ENCODE assay signal across 13 cellular contexts in genomic region chr7:4769753-4770152, GRCh38. TPM values are rescaled to one million over a fixed set of nuclear protein-coding genes. Genes with fewer than 3 reads are reported as not detected.
DNase-seq lines count a peak whose midpoint lies in the region; TF ChIP-seq lines count a peak whose summit lies in the region.
"Had no signal": no experiment of that assay in that cellular context is flagged by ENCODE, and none has a peak within 500 bp of the region (broad histone marks: within the 10 kb centered on the region; RNA-seq: fewer than 3 reads in every experiment).

No MANE protein-coding gene starts in this region.

- TF ChIP-seq CTCF in retinal pigment epithelial cell (conservative IDR thresholded peaks at IDR 0.05; ENCODE audit: low read depth, low read length): no peak

- POLR2A ChIA-PET in HEK293T (lab: Yijun Ruan, JAX): no interaction called here

- H3K4me3 ChIP-seq in retinal pigment epithelial cell (ENCODE audit: low read length): no peak overlapping the region
- H3K4me3 ChIP-seq: left ventricle myocardium inferior had no signal

- CTCF ChIA-PET in HEK293T (lab: Yijun Ruan, JAX): no interaction called here

- peak; percentile 12 to 53 for DNase-seq in SHP77 (lab: John Stamatoyannopoulos, UW)
- no peak for DNase-seq in SHP77 treated with DMSO at 0.1 percent for 48 hours (lab: John Stamatoyannopoulos, UW)
- DNase-seq in NCI-H69 (lab: John Stamatoyannopoulos, UW): peak; percentile 64
- DNase-seq in dermis blood vessel endothelial cell: peak; percentile 68
- peak; percentile 33 for DNase-seq in retinal pigment epithelial cell (ENCODE audit: low read depth)
- no peak for DNase-seq in HEK293T (ENCODE audit: extremely low spot score)
- no peak for DNase-seq in putamen (ENCODE audit: low spot score)
- no peak for DNase-seq in hepatic stellate cell (ENCODE audit: low spot score)
- DNase-seq: activated T-cell treated with anti-CD3 and anti-CD28 coated beads, Interleukin-2, amount 50 U/mL, for 4 hours; central memory CD4-positive, alpha-beta T cell; left ventricle myocardium inferior; NCI-H2171 treated with DMSO at 0.1 percent for 48 hours; Peyer's patch had no signal

TF ChIP-seq in HEK293T, 16 proteins besides CTCF, POLR2A, EP300 and RAD21:
- TF ChIP-seq HDGF (IDR thresholded peaks at IDR 0.05; ENCODE audit: borderline replicate concordance) (no peak), ELF4 (IDR thresholded peaks at IDR 0.05) (no peak), PKNOX1 (IDR thresholded peaks at IDR 0.05) (no peak)

RNA-seq across cellular contexts. Expression of gene AP5Z1, which starts 5.7 kb away (rescaled TPM):
- total RNA-seq in dermis blood vessel endothelial cell: 28.3 and 32.3 TPM in 2 replicates

Comparison
In these comparisons a context has a peak if more than half of its experiments do, and no peak if none do; other contexts are left out.
1. DNase-seq: peak in SHP77 (2 of 2), NCI-H69 (single experiment), dermis blood vessel endothelial cell (single experiment) and retinal pigment epithelial cell (single experiment); none in SHP77 treated with DMSO at 0.1 percent for 48 hours (single experiment), HEK293T (single experiment), putamen (single experiment) and hepatic stellate cell (single experiment).